In genomic region chr2:71212336-71212735, GRCh38 we compare ENCODE assay signal across 16 cellular contexts.
"Had no signal": no experiment of that assay in that cellular context is flagged by ENCODE, and none has a peak within 500 bp of the region (broad histone marks: within the 10 kb centered on the region; RNA-seq: fewer than 3 reads in every experiment).

No MANE protein-coding gene starts in this region.

- H3K4me3 ChIP-seq: esophagus muscularis mucosa, heart left ventricle, mucosa of descending colon, thyroid gland had no signal

- H3K9me3 Mint-ChIP-seq: naive thymus-derived CD8-positive, alpha-beta T cell; type B pancreatic cell had no signal

- H3K27me3 Mint-ChIP-seq: naive thymus-derived CD8-positive, alpha-beta T cell; type B pancreatic cell had no signal

- H3K27ac Mint-ChIP-seq: naive thymus-derived CD8-positive, alpha-beta T cell; type B pancreatic cell had no signal

- DNase-seq: effector memory CD4-positive, alpha-beta T cell; heart left ventricle; hippocampal formation; kidney glomerular epithelial cell; mucosa of descending colon; naive thymus-derived CD8-positive, alpha-beta T cell; posterior cingulate gyrus; right cardiac atrium; small intestine; stimulated activated CD4-positive, alpha-beta T cell treated with anti-CD3 and anti-CD28 coated beads, Interleukin-12 subunit alpha, Interleukin-12 subunit beta, amount 100 ng/mL, for 4 hours; stimulated activated CD4-positive, alpha-beta T cell treated with anti-CD3 and anti-CD28 coated beads, Interleukin-2, amount 100 ng/mL, for 48 hours; stimulated activated naive CD4-positive, alpha-beta T cell treated with Interleukin-2 at 50 U/mL for 16 hours; thyroid gland had no signal

- ATAC-seq: foreskin keratinocyte; heart left ventricle; mucosa of descending colon; naive thymus-derived CD8-positive, alpha-beta T cell; right cardiac atrium had no signal

- H3K4me3 Mint-ChIP-seq: naive thymus-derived CD8-positive, alpha-beta T cell; type B pancreatic cell had no signal
